Comparison of ENCODE assay signal across 1 cellular context in genomic region chr6:34146021-34146782, GRCh38.
TF ChIP-seq lines count a peak whose summit lies in the region.

Gene GRM4 (minus strand): TSS chr6:34146087. CDS start chr6:34133496, 12,591 bp downstream.

TF ChIP-seq in SK-N-SH, 30 proteins besides CTCF, POLR2A, EP300 and RAD21 (continued from another document):
- TF ChIP-seq ZBTB33 (IDR thresholded peaks at IDR 0.05; ENCODE audit: borderline replicate concordance, low read depth) (no peak), SMC3 (IDR thresholded peaks at IDR 0.05; ENCODE audit: low read depth, low read length) (no peak)
TF ChIP-seq in SK-N-SH: peak in this region for 0.
